In genomic region chr2:216012133-216012829, GRCh38 we compare ENCODE assay signal across 8 cellular contexts. TPM values are rescaled to one million over a fixed set of nuclear protein-coding genes. Genes with fewer than 3 reads are reported as not detected.
A peak's percentile ranks its signal among the peaks of the same experiment; 100 is the strongest.
DNase-seq lines count a peak whose midpoint lies in the region; ATAC-seq and TF ChIP-seq lines count a peak whose summit lies in the region.

No MANE protein-coding gene starts in this region.

- POLR2A ChIA-PET in WTC11 (lab: Charles Lee) = interaction anchor here (0.5 kb wide), 1 partner anchor 42 kb away, joined by 5 read pairs; no protein-coding TSS in a partner anchor

- TF ChIP-seq CTCF in WTC11 (IDR thresholded peaks at IDR 0.05) = no peak
- no peak for TF ChIP-seq CTCF in spleen (IDR thresholded peaks at IDR 0.05 in 8 of 11, conservative IDR thresholded peaks at IDR 0.05 in 3 of 11)

- WGBS in iPS DF 6.9 (ENCODE audit: insufficient coverage, insufficient read length) = no CpG with 5 or more reads among the region's 6 CpGs
- WGBS in spleen, 5 donors = 29 to 43% (median 33%) methylated on average over 6 of the region's 6 CpGs

- no peaks in the 10 kb centered on the region; the same call in none of the 2 replicates for H3K4me1 ChIP-seq in iPS DF 6.9 (ENCODE audit: control insufficient read depth, insufficient read depth, low read length)
- H3K4me1 ChIP-seq in spleen = peaks cover 3 to 45% (median 26%) of the 10 kb centered on the region in 6 donors

- H3K27ac Mint-ChIP-seq in stimulated activated naive CD8-positive, alpha-beta T cell treated with anti-CD3 and anti-CD28 coated beads, Interleukin-15, Interleukin-2, amounts not matched to agents 100 ng/mL and 50 ng/mL, for 24 hours = peak overlapping the region; percentile 57
- H3K27ac Mint-ChIP-seq in WTC11 = no peak overlapping the region

- ATAC-seq in stimulated activated naive CD8-positive, alpha-beta T cell treated with anti-CD3 and anti-CD28 coated beads, Interleukin-15, Interleukin-2, amounts not matched to agents 100 U/mL and 50 U/mL, for 24 hours = no peak
- no peak for ATAC-seq in WTC11

- no peak for TF ChIP-seq POLR2A in spleen (IDR thresholded peaks at IDR 0.05)

- CTCF ChIA-PET in WTC11 (lab: Charles Lee) = interaction anchor here (0.6 to 1.9 kb wide), 5 partner anchors 9 to 62 kb away, joined by 3 to 5 read pairs (median 4); no protein-coding TSS in a partner anchor

- H3K36me3 ChIP-seq in iPS DF 6.9 (ENCODE audit: control insufficient read depth, insufficient read depth, low read length) = no peaks in the 10 kb centered on the region
- no peaks in the 10 kb centered on the region for H3K36me3 ChIP-seq in spleen

- H3K9me3 ChIP-seq in iPS DF 6.9 (ENCODE audit: control insufficient read depth, insufficient read depth, low read length) (no peaks in the 10 kb centered on the region), spleen (no peaks in the 10 kb centered on the region)

- DNase-seq in stimulated activated naive CD8-positive, alpha-beta T cell treated with anti-CD3 and anti-CD28 coated beads, Interleukin-15, Interleukin-2, amounts not matched to agents 100 U/mL and 50 U/mL, for 24 hours = no peak
- DNase-seq in WTC11 (ENCODE audit: low spot score) (no peak), iPS DF 6.9 (ENCODE audit: low read depth, low spot score) (no peak), spleen (no peak), SHP77 treated with DMSO at 0.1 percent for 48 hours (lab: John Stamatoyannopoulos, UW) (no peak), germinal center (ENCODE audit: low spot score) (no peak), NCI-H1105 treated with DMSO at 0.1 percent for 48 hours (lab: John Stamatoyannopoulos, UW) (no peak)

- H3K4me1 Mint-ChIP-seq in stimulated activated naive CD8-positive, alpha-beta T cell treated with anti-CD3 and anti-CD28 coated beads, Interleukin-15, Interleukin-2, amounts not matched to agents 100 ng/mL and 50 ng/mL, for 24 hours (ENCODE audit: low read depth) = peaks cover 58% of the 10 kb centered on the region
- peaks cover 27% of the 10 kb centered on the region for H3K4me1 Mint-ChIP-seq in WTC11

- H3K4me3 Mint-ChIP-seq in stimulated activated naive CD8-positive, alpha-beta T cell treated with anti-CD3 and anti-CD28 coated beads, Interleukin-15, Interleukin-2, amounts not matched to agents 100 ng/mL and 50 ng/mL, for 24 hours = peak overlapping the region; percentile 86
- peak overlapping the region; percentile 97 for H3K4me3 Mint-ChIP-seq in WTC11

- intact Hi-C loops in spleen (cut with DNase I; ENCODE audit: low total_unique reads) = loop anchor here (10.0 kb wide), 1 partner anchor 57 kb away; no protein-coding TSS in a partner anchor

- peak overlapping the region; percentile 75; the same call in 1 of the 2 replicates for H3K4me3 ChIP-seq in iPS DF 6.9 (ENCODE audit: low read length)
- H3K4me3 ChIP-seq in spleen = peak overlapping the region in 7 of 8 donors; percentile 41 to 84 (median 58)

- H3K9me3 Mint-ChIP-seq in stimulated activated naive CD8-positive, alpha-beta T cell treated with anti-CD3 and anti-CD28 coated beads, Interleukin-15, Interleukin-2, amounts not matched to agents 100 ng/mL and 50 ng/mL, for 24 hours = no peaks in the 10 kb centered on the region
- no peaks in the 10 kb centered on the region; the same call in 1 of the 2 replicates for H3K9me3 Mint-ChIP-seq in WTC11

- H3K27ac ChIP-seq in iPS DF 6.9 (ENCODE audit: low read length) = no peak overlapping the region
- H3K27ac ChIP-seq in spleen = no peak overlapping the region

- H3K36me3 Mint-ChIP-seq in stimulated activated naive CD8-positive, alpha-beta T cell treated with anti-CD3 and anti-CD28 coated beads, Interleukin-15, Interleukin-2, amounts not matched to agents 100 ng/mL and 50 ng/mL, for 24 hours (ENCODE audit: low read depth) = peaks cover 4% of the 10 kb centered on the region
- H3K36me3 Mint-ChIP-seq in WTC11 = peaks cover 4% of the 10 kb centered on the region

- no peaks in the 10 kb centered on the region for H3K27me3 Mint-ChIP-seq in stimulated activated naive CD8-positive, alpha-beta T cell treated with anti-CD3 and anti-CD28 coated beads, Interleukin-15, Interleukin-2, amounts not matched to agents 100 ng/mL and 50 ng/mL, for 24 hours
- H3K27me3 Mint-ChIP-seq in WTC11 (ENCODE audit: low read depth) = no peaks in the 10 kb centered on the region; the same call in 1 of the 2 replicates

- H3K27me3 ChIP-seq in iPS DF 6.9 (ENCODE audit: control insufficient read depth, insufficient read depth, low read length) (no peaks in the 10 kb centered on the region), spleen (replicated peaks in 1 of 7) (no peaks in the 10 kb centered on the region)

TF ChIP-seq in WTC11, 78 proteins besides CTCF, POLR2A, EP300 and RAD21:
- TF ChIP-seq, protein P1, sequence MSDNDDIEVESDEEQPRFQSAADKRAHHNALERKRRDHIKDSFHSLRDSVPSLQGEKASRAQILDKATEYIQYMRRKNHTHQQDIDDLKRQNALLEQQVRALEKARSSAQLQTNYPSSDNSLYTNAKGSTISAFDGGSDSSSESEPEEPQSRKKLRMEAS (CRISPR knock-in tag; IDR thresholded peaks at IDR 0.05) = no peak; the same call in 1 of the 2 replicates
- TF ChIP-seq ZMAT4 (CRISPR knock-in tag; IDR thresholded peaks at IDR 0.05) (no peak), ZNF232 (CRISPR knock-in tag; IDR thresholded peaks at IDR 0.05) (no peak), TP53 (CRISPR knock-in tag; IDR thresholded peaks at IDR 0.05) (no peak), ZNF396 (CRISPR knock-in tag; IDR thresholded peaks at IDR 0.05; ENCODE audit: borderline replicate concordance) (no peak), SMAD4 (CRISPR knock-in tag; IDR thresholded peaks at IDR 0.05) (no peak), FOXJ3 (CRISPR knock-in tag; IDR thresholded peaks at IDR 0.05; ENCODE audit: borderline replicate concordance) (no peak), NR3C1 (CRISPR knock-in tag; conservative IDR thresholded peaks at IDR 0.05; ENCODE audit: low read depth) (no peak), CREM (CRISPR knock-in tag; IDR thresholded peaks at IDR 0.05) (no peak), KAT7 (CRISPR knock-in tag; IDR thresholded peaks at IDR 0.05; ENCODE audit: borderline replicate concordance) (no peak), USF1 (CRISPR knock-in tag; IDR thresholded peaks at IDR 0.05) (no peak), SMAD3 (CRISPR knock-in tag; IDR thresholded peaks at IDR 0.05; ENCODE audit: borderline replicate concordance) (no peak), CBFB (CRISPR knock-in tag; IDR thresholded peaks at IDR 0.05; ENCODE audit: low read depth) (no peak), NFYB (CRISPR knock-in tag; conservative IDR thresholded peaks at IDR 0.05; ENCODE audit: low read depth) (no peak), ZNF416 (CRISPR knock-in tag; IDR thresholded peaks at IDR 0.05) (no peak)

RNA-seq across cellular contexts. Expression of gene MREG, which starts 1.1 kb away (rescaled TPM):
- 22.4 to 23.8 TPM (median 23.0 TPM) in 3 replicates for total RNA-seq in WTC11 (2021)
- total RNA-seq in spleen = 1 to 10 TPM; 4.6 to 8.3 (median 6.6) TPM
- polyA plus RNA-seq in spleen = 1 to 10 TPM; 4.5 to 7.0 (median 4.8) TPM
